8 cellular contexts compared by ENCODE assay signal in genomic region chrX:53685711-53686110, GRCh38. TPM values are rescaled to one million over a fixed set of nuclear protein-coding genes. Genes with fewer than 3 reads are reported as not detected.
DNase-seq lines count a peak whose midpoint lies in the region; ATAC-seq, FAIRE-seq and TF ChIP-seq lines count a peak whose summit lies in the region.

No MANE protein-coding gene starts in this region.

- H3K27me3 ChIP-seq in H7 (ENCODE audit: control insufficient read depth, insufficient read depth, low read length), result no peaks in the 10 kb centered on the region
- no peaks in the 10 kb centered on the region for H3K27me3 ChIP-seq in thoracic aorta (replicated peaks; ENCODE audit: insufficient read depth)

- H3K27ac ChIP-seq in A549, result peak overlapping the region; percentile 98 to 99
- H3K27ac ChIP-seq in thoracic aorta, result peak overlapping the region; percentile 75 to 80

- H3K4me3 Mint-ChIP-seq in activated CD8-positive, alpha-beta T cell treated with anti-CD3 and anti-CD28 coated beads for 36 hours, result peak overlapping the region; percentile 94

- CTCF ChIA-PET in A549 (lab: Yijun Ruan, JAX), result interaction anchor here (1.4 kb wide), 1 partner anchor 145 kb away, joined by 3 read pairs; no protein-coding TSS in a partner anchor
- CTCF ChIA-PET in activated CD8-positive, alpha-beta T cell treated with anti-CD3 and anti-CD28 coated beads for 36 hours (lab: Charles Lee), result interaction anchor here (1.0 kb wide), 1 partner anchor 146 kb away, joined by 4 read pairs; no protein-coding TSS in a partner anchor

- peak overlapping the region; percentile 94 for H3K27ac Mint-ChIP-seq in activated CD8-positive, alpha-beta T cell treated with anti-CD3 and anti-CD28 coated beads for 36 hours

- H3K4me3 ChIP-seq in A549 (peak overlapping the region; percentile 90), H7 (ENCODE audit: insufficient read depth, low read depth, low read length) (peak overlapping the region; percentile 72), thoracic aorta (peak overlapping the region; percentile 81)

- H3K4me2 ChIP-seq in A549, result peak overlapping the region; percentile 96

- no peak for FAIRE-seq in A549 (lab: Jason Lieb, UNC)

- TF ChIP-seq EP300 in A549 (IDR thresholded peaks at IDR 0.05), result no peak

- no peaks in the 10 kb centered on the region for H3K27me3 Mint-ChIP-seq in activated CD8-positive, alpha-beta T cell treated with anti-CD3 and anti-CD28 coated beads for 36 hours

- no peaks in the 10 kb centered on the region for H3K9me3 Mint-ChIP-seq in activated CD8-positive, alpha-beta T cell treated with anti-CD3 and anti-CD28 coated beads for 36 hours

- H3K4me1 Mint-ChIP-seq in activated CD8-positive, alpha-beta T cell treated with anti-CD3 and anti-CD28 coated beads for 36 hours (ENCODE audit: low read depth), result peaks cover 13% of the 10 kb centered on the region

- POLR2A ChIA-PET in A549 (lab: Yijun Ruan, JAX), result interaction anchor here (0.6 to 1.5 kb wide), 7 partner anchors 17 to 497 kb away, joined by 3 to 7 read pairs (median 4); partner anchors contain the start of gene FAM120C
- POLR2A ChIA-PET in activated CD8-positive, alpha-beta T cell treated with anti-CD3 and anti-CD28 coated beads for 36 hours (lab: Charles Lee), result interaction anchor here (1.0 to 2.8 kb wide), 7 partner anchors 9 to 357 kb away, joined by 3 to 52 read pairs (median 4); no protein-coding TSS in a partner anchor

- H3K36me3 Mint-ChIP-seq in activated CD8-positive, alpha-beta T cell treated with anti-CD3 and anti-CD28 coated beads for 36 hours (ENCODE audit: low read depth), result peaks cover 25% of the 10 kb centered on the region

- no peak for ATAC-seq in A549
- no peak for ATAC-seq in activated CD8-positive, alpha-beta T cell treated with anti-CD3 and anti-CD28 coated beads for 36 hours
- no peak for ATAC-seq in thoracic aorta (ENCODE audit: insufficient number of reproducible peaks, low FRiP score, low read depth)
- no peak for ATAC-seq in HG02642 (IDR thresholded peaks at IDR 0.05; ENCODE audit: poor library complexity, unreplicated experiment)

- no peak for TF ChIP-seq POLR2A in A549 (IDR thresholded peaks at IDR 0.05; ENCODE audit: low read length)

- H3K36me3 ChIP-seq in H7 (replicated peaks; ENCODE audit: control insufficient read depth, insufficient read depth, low read length), result peaks cover 2% of the 10 kb centered on the region; the same call in 1 of the 2 replicates
- H3K36me3 ChIP-seq in thoracic aorta, result no peaks in the 10 kb centered on the region

- WGBS in A549 (ENCODE audit: missing lambda C conversion rate), result 0% methylated on average over 4 of the region's 4 CpGs

- intact Hi-C loops in activated CD8-positive, alpha-beta T cell treated with anti-CD3 and anti-CD28 coated beads for 36 hours (cut with micrococcal nuclease), result no loop called here

- DNase-seq in A549 (ENCODE audit: low read depth in 1 of 2, low spot score in 1 of 2) (no peak), H7 (no peak), iris pigment epithelial cell (ENCODE audit: low read depth) (peak; percentile 6), thoracic aorta (ENCODE audit: low spot score) (no peak), AG20443 (ENCODE audit: low spot score) (no peak), dedifferentiated amniotic fluid mesenchymal stem cell (ENCODE audit: extremely low spot score) (no peak)
- DNase-seq in activated CD8-positive, alpha-beta T cell treated with anti-CD3 and anti-CD28 coated beads for 36 hours, result no peak

- H3K4me1 ChIP-seq in A549 (peaks cover 11% of the 10 kb centered on the region; the same call in 2 of the 3 replicates), thoracic aorta (ENCODE audit: control insufficient read depth in 1 of 2, low read depth in 2 of 2) (peaks cover 8 to 10% of the 10 kb centered on the region in 2 donors)

- TF ChIP-seq CTCF in A549 (IDR thresholded peaks at IDR 0.05) (no peak), thoracic aorta (IDR thresholded peaks at IDR 0.05) (no peak)
- no peak for TF ChIP-seq CTCF in activated CD8-positive, alpha-beta T cell treated with anti-CD3 and anti-CD28 coated beads for 36 hours (IDR thresholded peaks at IDR 0.05)

- H3K9me3 ChIP-seq in A549, result no peaks in the 10 kb centered on the region
- no peaks in the 10 kb centered on the region for H3K9me3 ChIP-seq in thoracic aorta

- no peak for TF ChIP-seq RAD21 in A549 (conservative IDR thresholded peaks at IDR 0.05 in 1 of 2, IDR thresholded peaks at IDR 0.05 in 1 of 2)

TF ChIP-seq in A549, 52 proteins besides CTCF, POLR2A, EP300 and RAD21:
- TF ChIP-seq RFX5 (IDR thresholded peaks at IDR 0.05), result no peak

RNA-seq across cellular contexts. Expression of gene HUWE1, which starts 0.8 kb away (rescaled TPM):
- 120 and 190 TPM in 2 replicates for polyA plus RNA-seq in A549 (2011; rRNA removed)
- polyA plus RNA-seq in A549 (2012; cell fraction: cytosol; rRNA removed), result 48.5 and 62.3 TPM in 2 replicates
- polyA plus RNA-seq in A549 (2012; cell fraction: nucleus; rRNA removed), result 171 and 178 TPM in 2 replicates
- polyA plus RNA-seq in A549 (2017; fragmentation: RNase III; extraction: RNeasy Plus Mini Kit Qiagen cat#74134 plus additional on column Dnase treatment), result 55.7 to 68.8 TPM (median 60.1 TPM) in 3 replicates
- 362 and 507 TPM in 2 replicates for polyA minus RNA-seq in A549 (2011; rRNA and poly(A)+ RNA removed)
- 79.9 and 97.4 TPM in 2 replicates for total RNA-seq in H7 (2014; rRNA removed; shearing (Covaris generic))
- 100 to 1,000 TPM; 376 to 384 TPM for total RNA-seq in activated CD8-positive, alpha-beta T cell treated with anti-CD3 and anti-CD28 coated beads for 36 hours
- total RNA-seq in thoracic aorta, result 100 to 1,000 TPM; 102 to 169 TPM
